15 cellular contexts compared by ENCODE assay signal in genomic region chr2:45220227-45220626, GRCh38.
DNase-seq lines count a peak whose midpoint lies in the region; ATAC-seq, FAIRE-seq and TF ChIP-seq lines count a peak whose summit lies in the region.
"Had no signal": no experiment of that assay in that cellular context is flagged by ENCODE, and none has a peak within 500 bp of the region (broad histone marks: within the 10 kb centered on the region; RNA-seq: fewer than 3 reads in every experiment).

No MANE protein-coding gene starts in this region.

- no peak overlapping the region for H2AFZ ChIP-seq in mammary epithelial cell (ENCODE audit: low read depth, low read length)

- H3K4me3 Mint-ChIP-seq in MCF 10A (ENCODE audit: unreplicated experiment) = no peak overlapping the region
- H3K4me3 Mint-ChIP-seq in activated CD4-positive, alpha-beta T cell treated with anti-CD3 and anti-CD28 coated beads, Interleukin-2, amount 10 ng/mL, durations not matched to agents 7 days and 5 days = no peak overlapping the region
- H3K4me3 Mint-ChIP-seq: activated naive CD8-positive, alpha-beta T cell; naive thymus-derived CD4-positive, alpha-beta T cell had no signal

- BruUV-seq in MCF 10A (replicated peaks; lab: Mats Ljungman, UMichigan) (no TSS peak), mammary epithelial cell (replicated peaks; lab: Mats Ljungman, UMichigan) (no TSS peak)

- H3K4me3 ChIP-seq in mammary epithelial cell (replicated peaks in 1 of 3; ENCODE audit: insufficient read depth in 1 of 3, low read depth in 2 of 3, low read length in 3 of 3) (no peak overlapping the region), heart left ventricle (no peak overlapping the region)
- H3K4me3 ChIP-seq: A549 had no signal

- H3K79me2 ChIP-seq in mammary epithelial cell (ENCODE audit: insufficient read depth, low read length) = no peaks in the 10 kb centered on the region

- no peaks in the 10 kb centered on the region for H3K36me3 ChIP-seq in mammary epithelial cell (ENCODE audit: insufficient read depth, low read length)
- H3K36me3 ChIP-seq in heart left ventricle = no peaks in the 10 kb centered on the region

- intact Hi-C loops in MCF 10A (cut with micrococcal nuclease) = no loop called here
- intact Hi-C loops in mammary epithelial cell (cut with micrococcal nuclease) = no loop called here
- intact Hi-C loops in heart left ventricle (cut with DNase I) = no loop called here

- TF ChIP-seq CTCF in MCF 10A (IDR thresholded peaks at IDR 0.05; ENCODE audit: unreplicated experiment) (no peak), mammary epithelial cell (conservative IDR thresholded peaks at IDR 0.05 in 1 of 2, IDR thresholded peaks at IDR 0.05 in 1 of 2; ENCODE audit: extremely low read depth in 1 of 2, insufficient read depth in 1 of 2, low read depth in 1 of 2, low read length in 2 of 2) (no peak), heart left ventricle (IDR thresholded peaks at IDR 0.05) (no peak)

- H4K20me1 ChIP-seq in mammary epithelial cell (ENCODE audit: insufficient read depth, low read length) = no peaks in the 10 kb centered on the region

- no peaks in the 10 kb centered on the region for H3K4me1 Mint-ChIP-seq in MCF 10A (ENCODE audit: insufficient read depth, unreplicated experiment)
- H3K4me1 Mint-ChIP-seq in activated CD4-positive, alpha-beta T cell treated with anti-CD3 and anti-CD28 coated beads, Interleukin-2, amount 10 ng/mL, durations not matched to agents 7 days and 5 days = no peaks in the 10 kb centered on the region

- peak; percentile 6 for DNase-seq in MCF 10A (ENCODE audit: unreplicated experiment)
- no peak for DNase-seq in mammary epithelial cell
- peak; percentile 24 for DNase-seq in NCI-H2107 treated with DMSO at 0.1 percent for 48 hours (lab: John Stamatoyannopoulos, UW; ENCODE audit: unreplicated experiment)
- DNase-seq in urothelium cell line (ENCODE audit: low spot score) = no peak
- DNase-seq in activated CD4-positive, alpha-beta T cell treated with anti-CD3 and anti-CD28 coated beads, Interleukin-2, amount 10 ng/mL, durations not matched to agents 7 days and 5 days = no peak
- DNase-seq in heart left ventricle = no peak
- DNase-seq: activated CD4-positive, alpha-beta T cell treated with anti-CD3 and anti-CD28 coated beads for 4 hours; left ventricle myocardium superior; naive thymus-derived CD4-positive, alpha-beta T cell; retina had no signal

- CTCF ChIA-PET in MCF 10A (lab: Yijun Ruan, JAX) (interaction anchor here (0.7 kb wide), 1 partner anchor 151 kb away, joined by 3 read pairs; no protein-coding TSS in a partner anchor), mammary epithelial cell (lab: Charles Lee; ENCODE audit: low non-redundant PET) (no interaction called here)
- CTCF ChIA-PET in activated CD4-positive, alpha-beta T cell treated with anti-CD3 and anti-CD28 coated beads, Interleukin-2, amount 10 ng/mL, durations not matched to agents 7 days and 5 days (lab: Charles Lee) = no interaction called here

- H3K27me3 Mint-ChIP-seq in MCF 10A (ENCODE audit: insufficient read depth, unreplicated experiment) = no peaks in the 10 kb centered on the region
- peaks cover 24% of the 10 kb centered on the region for H3K27me3 Mint-ChIP-seq in activated CD4-positive, alpha-beta T cell treated with anti-CD3 and anti-CD28 coated beads, Interleukin-2, amount 10 ng/mL, durations not matched to agents 7 days and 5 days

- no peak overlapping the region for H3K4me2 ChIP-seq in mammary epithelial cell (ENCODE audit: insufficient read depth, low read depth, low read length)
- H3K4me2 ChIP-seq: A549 had no signal

- H3K9me3 ChIP-seq in mammary epithelial cell (replicated peaks; ENCODE audit: insufficient read depth, low read length) (no peaks in the 10 kb centered on the region), heart left ventricle (peaks cover 0 to 7% (median 0%) of the 10 kb centered on the region in 12 donors)

- H3K4me1 ChIP-seq in mammary epithelial cell (ENCODE audit: insufficient read depth, low read length) (no peaks in the 10 kb centered on the region), heart left ventricle (peaks cover 0 to 3% (median 0%) of the 10 kb centered on the region in 12 donors)
- H3K4me1 ChIP-seq: A549 had no signal

- in situ Hi-C loops in mammary epithelial cell (cut with MboI; ENCODE audit: low sequenced_read_pairs in 2 of 2) = no loop called here

- ATAC-seq in SK-N-SH treated with all-trans-retinoic acid at 6 μM for 48 hours (peak; percentile 52; the same call in 2 of the 3 replicates), HG03342 (IDR thresholded peaks at IDR 0.05; ENCODE audit: unreplicated experiment) (no peak), heart left ventricle (no peak)
- ATAC-seq: A549; left ventricle myocardium superior; naive thymus-derived CD4-positive, alpha-beta T cell had no signal

- POLR2A ChIA-PET in MCF 10A (lab: Yijun Ruan, JAX) = interaction anchor here (0.9 kb wide), 1 partner anchor 210 kb away, joined by 4 read pairs; no protein-coding TSS in a partner anchor
- POLR2A ChIA-PET in activated CD4-positive, alpha-beta T cell treated with anti-CD3 and anti-CD28 coated beads, Interleukin-2, amount 10 ng/mL, durations not matched to agents 7 days and 5 days (lab: Charles Lee) = no interaction called here

- no peak overlapping the region for H3K9ac ChIP-seq in mammary epithelial cell (ENCODE audit: insufficient read depth, low read length)

- H3K36me3 Mint-ChIP-seq in MCF 10A (ENCODE audit: insufficient read depth, unreplicated experiment) = no peaks in the 10 kb centered on the region
- H3K36me3 Mint-ChIP-seq in activated CD4-positive, alpha-beta T cell treated with anti-CD3 and anti-CD28 coated beads, Interleukin-2, amount 10 ng/mL, durations not matched to agents 7 days and 5 days (ENCODE audit: low read depth) = no peaks in the 10 kb centered on the region
- H3K36me3 Mint-ChIP-seq: activated naive CD8-positive, alpha-beta T cell; naive thymus-derived CD4-positive, alpha-beta T cell had no signal

- H3K9me3 Mint-ChIP-seq in MCF 10A (ENCODE audit: unreplicated experiment) = no peaks in the 10 kb centered on the region
- no peaks in the 10 kb centered on the region for H3K9me3 Mint-ChIP-seq in activated CD4-positive, alpha-beta T cell treated with anti-CD3 and anti-CD28 coated beads, Interleukin-2, amount 10 ng/mL, durations not matched to agents 7 days and 5 days

- 88% methylated on average over 5 of the region's 8 CpGs for WGBS in mammary epithelial cell (ENCODE audit: low coverage, missing lambda C conversion rate)
- 12 to 22% (median 16%) methylated on average over 8 of the region's 8 CpGs for WGBS in heart left ventricle, 4 donors

- dilution Hi-C loops in mammary epithelial cell (cut with HindIII; ENCODE audit: low sequenced_read_pairs) = no loop called here

- H3K27ac Mint-ChIP-seq in MCF 10A (ENCODE audit: low read depth, unreplicated experiment) = no peak overlapping the region
- H3K27ac Mint-ChIP-seq in activated CD4-positive, alpha-beta T cell treated with anti-CD3 and anti-CD28 coated beads, Interleukin-2, amount 10 ng/mL, durations not matched to agents 7 days and 5 days = no peak overlapping the region
- H3K27ac Mint-ChIP-seq: activated naive CD8-positive, alpha-beta T cell; naive thymus-derived CD4-positive, alpha-beta T cell had no signal

- FAIRE-seq in urothelium cell line (lab: Jason Lieb, UNC) = peak; percentile 81
- FAIRE-seq: A549, D721Med had no signal

- H3K27me3 ChIP-seq in mammary epithelial cell (ENCODE audit: insufficient read depth, low read length) = no peaks in the 10 kb centered on the region
- peaks cover 0 to 25% (median 0%) of the 10 kb centered on the region in 9 donors for H3K27me3 ChIP-seq in heart left ventricle

- H3K27ac ChIP-seq in mammary epithelial cell (ENCODE audit: insufficient read depth, low read depth, low read length) (no peak overlapping the region), heart left ventricle (no peak overlapping the region)
- H3K27ac ChIP-seq: A549 had no signal

- no peak for TF ChIP-seq POLR2A in heart left ventricle (IDR thresholded peaks at IDR 0.05)

TF ChIP-seq in SK-N-SH treated with all-trans-retinoic acid at 6 μM for 48 hours, 23 proteins besides CTCF, POLR2A, EP300 and RAD21 (continues in another document):
- TF ChIP-seq RARB (CRISPR knock-in tag; IDR thresholded peaks at IDR 0.05) (no peak), ZC3H10 (CRISPR knock-in tag; IDR thresholded peaks at IDR 0.05) (no peak), TCF4 (CRISPR knock-in tag; IDR thresholded peaks at IDR 0.05; ENCODE audit: borderline replicate concordance) (no peak), ZFP3 (CRISPR knock-in tag; IDR thresholded peaks at IDR 0.05) (no peak), PPARA (CRISPR knock-in tag; IDR thresholded peaks at IDR 0.05; ENCODE audit: borderline replicate concordance) (no peak), POU6F1 (CRISPR knock-in tag; IDR thresholded peaks at IDR 0.05; ENCODE audit: borderline replicate concordance, low read depth) (no peak), GLIS3 (CRISPR knock-in tag; IDR thresholded peaks at IDR 0.05) (no peak), ZNF70 (CRISPR knock-in tag; IDR thresholded peaks at IDR 0.05) (no peak)
- TF ChIP-seq, protein P1, sequence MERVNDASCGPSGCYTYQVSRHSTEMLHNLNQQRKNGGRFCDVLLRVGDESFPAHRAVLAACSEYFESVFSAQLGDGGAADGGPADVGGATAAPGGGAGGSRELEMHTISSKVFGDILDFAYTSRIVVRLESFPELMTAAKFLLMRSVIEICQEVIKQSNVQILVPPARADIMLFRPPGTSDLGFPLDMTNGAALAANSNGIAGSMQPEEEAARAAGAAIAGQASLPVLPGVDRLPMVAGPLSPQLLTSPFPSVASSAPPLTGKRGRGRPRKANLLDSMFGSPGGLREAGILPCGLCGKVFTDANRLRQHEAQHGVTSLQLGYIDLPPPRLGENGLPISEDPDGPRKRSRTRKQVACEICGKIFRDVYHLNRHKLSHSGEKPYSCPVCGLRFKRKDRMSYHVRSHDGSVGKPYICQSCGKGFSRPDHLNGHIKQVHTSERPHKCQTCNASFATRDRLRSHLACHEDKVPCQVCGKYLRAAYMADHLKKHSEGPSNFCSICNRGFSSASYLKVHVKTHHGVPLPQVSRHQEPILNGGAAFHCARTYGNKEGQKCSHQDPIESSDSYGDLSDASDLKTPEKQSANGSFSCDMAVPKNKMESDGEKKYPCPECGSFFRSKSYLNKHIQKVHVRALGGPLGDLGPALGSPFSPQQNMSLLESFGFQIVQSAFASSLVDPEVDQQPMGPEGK (CRISPR knock-in tag; IDR thresholded peaks at IDR 0.05; ENCODE audit: borderline replicate concordance) = no peak

Comparison
In these comparisons a context has a peak if more than half of its experiments do, and no peak if none do; other contexts are left out.
1. DNase-seq: peak in MCF 10A (single experiment) and NCI-H2107 treated with DMSO at 0.1 percent for 48 hours (single experiment); none in mammary epithelial cell (single experiment), urothelium cell line (single experiment), activated CD4-positive, alpha-beta T cell treated with anti-CD3 and anti-CD28 coated beads, Interleukin-2, amount 10 ng/mL, durations not matched to agents 7 days and 5 days (single experiment) and heart left ventricle (0 of 5).